In the genomic region with DNA sequence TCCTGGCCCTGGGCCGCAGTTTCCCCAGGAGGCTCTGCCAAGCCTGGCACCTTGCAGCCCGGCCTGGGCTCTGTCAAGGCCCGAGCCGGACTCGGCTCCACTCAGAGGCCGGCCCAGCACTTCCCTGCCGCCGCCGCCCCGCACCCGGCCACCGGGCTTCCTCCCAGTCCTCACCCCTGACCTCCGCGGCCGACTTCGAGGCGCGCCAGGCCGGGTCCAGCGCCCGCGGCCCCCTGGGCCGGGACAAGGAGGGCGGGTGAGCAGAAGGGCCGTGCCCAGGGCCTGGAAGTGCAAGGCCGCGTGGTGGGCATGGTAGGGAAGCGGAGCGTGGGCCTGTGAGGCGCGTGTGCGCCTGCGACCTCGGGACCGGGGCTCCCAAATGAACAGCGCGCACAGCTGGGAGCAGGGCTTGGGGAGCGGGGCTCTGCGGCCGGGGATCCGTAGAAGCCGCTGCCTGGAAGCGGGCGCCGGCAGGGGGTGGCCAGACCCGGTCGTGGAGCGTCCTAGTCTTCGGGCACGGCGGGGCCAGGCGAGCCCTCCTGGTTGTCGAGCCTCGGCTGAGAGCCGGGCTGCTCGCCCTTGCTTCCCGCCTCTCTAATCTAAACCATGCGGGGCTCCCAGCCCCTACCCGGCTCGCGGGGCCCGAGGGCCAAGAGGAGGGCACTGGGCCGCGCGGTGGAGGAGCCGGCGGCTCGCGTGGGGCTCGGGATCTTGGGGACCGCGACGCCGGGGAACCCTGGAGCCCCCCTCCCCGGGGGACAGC, we compare ENCODE assay signal across 14 cellular contexts. TPM values are rescaled to one million over a fixed set of nuclear protein-coding genes. Genes with fewer than 3 reads are reported as not detected.
A peak's percentile ranks its signal among the peaks of the same experiment; 100 is the strongest.
DNase-seq lines count a peak whose midpoint lies in the region; ATAC-seq and TF ChIP-seq lines count a peak whose summit lies in the region.
"Had no signal": no experiment of that assay in that cellular context is flagged by ENCODE, and none has a peak within 500 bp of the region (broad histone marks: within the 10 kb centered on the region; RNA-seq: fewer than 3 reads in every experiment).

No MANE protein-coding gene starts in this region.

- peak overlapping the region; percentile 30 to 35 for H3K4me3 ChIP-seq in left lung
- H3K4me3 ChIP-seq: A549 had no signal

- H3K4me3 Mint-ChIP-seq in activated CD4-positive, alpha-beta T cell treated with anti-CD3 and anti-CD28 coated beads for 36 hours = no peak overlapping the region
- peak overlapping the region; percentile 10 to 62 for H3K4me3 Mint-ChIP-seq in stimulated activated naive B cell treated with anti-CD40 and anti-IgM and Interleukin-4, amounts not matched to agents 10 μg/mL and 1 μg/mL and 100 μg/mL, for 72 hours
- no peak overlapping the region for H3K4me3 Mint-ChIP-seq in immature natural killer cell

- no peaks in the 10 kb centered on the region for H3K36me3 Mint-ChIP-seq in activated CD4-positive, alpha-beta T cell treated with anti-CD3 and anti-CD28 coated beads for 36 hours (ENCODE audit: low read depth)
- peaks cover 3 to 11% of the 10 kb centered on the region in 2 donors for H3K36me3 Mint-ChIP-seq in stimulated activated naive B cell treated with anti-CD40 and anti-IgM and Interleukin-4, amounts not matched to agents 10 μg/mL and 1 μg/mL and 100 μg/mL, for 72 hours
- peaks cover 0 to 6% (median 0%) of the 10 kb centered on the region in 3 donors for H3K36me3 Mint-ChIP-seq in immature natural killer cell
- H3K36me3 Mint-ChIP-seq: type B pancreatic cell had no signal

- H3K36me3 ChIP-seq in left lung = no peaks in the 10 kb centered on the region

- POLR2A ChIA-PET in activated CD4-positive, alpha-beta T cell treated with anti-CD3 and anti-CD28 coated beads for 36 hours (lab: Charles Lee) = interaction anchor here (0.6 kb wide), 1 partner anchor 505 kb away, joined by 3 read pairs; no protein-coding TSS in a partner anchor

- peak; percentile 13 for DNase-seq in activated CD4-positive, alpha-beta T cell treated with anti-CD3 and anti-CD28 coated beads for 36 hours
- DNase-seq in activated CD4-positive, alpha-beta T cell treated with anti-CD3 and anti-CD28 coated beads for 1 hour = no peak
- DNase-seq in ecto neural progenitor cell (ENCODE audit: low spot score) (peak; percentile 80), left lung (peak in 1 of 2 donors; percentile 78), immature natural killer cell (no peak)
- DNase-seq in stimulated activated naive B cell treated with anti-CD40 and anti-IgM and Interleukin-4, amounts not matched to agents 10 μg/mL and 1 μg/mL and 100 μg/mL, for 72 hours = no peak
- DNase-seq: activated CD4-positive, alpha-beta T cell treated with anti-CD3 and anti-CD28 coated beads, Interleukin-2, amount 50 U/mL, for 48 hours; NCI-H1694; SHP77 had no signal

- no peaks in the 10 kb centered on the region for H3K9me3 Mint-ChIP-seq in activated CD4-positive, alpha-beta T cell treated with anti-CD3 and anti-CD28 coated beads for 36 hours (ENCODE audit: low read depth)
- H3K9me3 Mint-ChIP-seq in stimulated activated naive B cell treated with anti-CD40 and anti-IgM and Interleukin-4, amounts not matched to agents 10 μg/mL and 1 μg/mL and 100 μg/mL, for 72 hours = peaks cover 0 to 1% of the 10 kb centered on the region in 2 donors
- no peaks in the 10 kb centered on the region for H3K9me3 Mint-ChIP-seq in immature natural killer cell
- H3K9me3 Mint-ChIP-seq: type B pancreatic cell had no signal

- H3K27me3 Mint-ChIP-seq in activated CD4-positive, alpha-beta T cell treated with anti-CD3 and anti-CD28 coated beads for 36 hours = peaks cover 48% of the 10 kb centered on the region
- peaks cover 49 to 79% of the 10 kb centered on the region in 2 donors for H3K27me3 Mint-ChIP-seq in stimulated activated naive B cell treated with anti-CD40 and anti-IgM and Interleukin-4, amounts not matched to agents 10 μg/mL and 1 μg/mL and 100 μg/mL, for 72 hours
- peaks cover 17 to 28% (median 20%) of the 10 kb centered on the region in 3 donors for H3K27me3 Mint-ChIP-seq in immature natural killer cell (ENCODE audit: low read depth in 3 of 3)

- CTCF ChIA-PET in activated CD4-positive, alpha-beta T cell treated with anti-CD3 and anti-CD28 coated beads for 36 hours (lab: Charles Lee) = interaction anchor here (0.8 kb wide), 1 partner anchor 21 kb away, joined by 3 read pairs; no protein-coding TSS in a partner anchor

- H3K4me1 ChIP-seq in left lung = peaks cover 11 to 14% of the 10 kb centered on the region in 2 donors
- H3K4me1 ChIP-seq: A549 had no signal

- no peaks in the 10 kb centered on the region for H3K9me3 ChIP-seq in left lung
- H3K9me3 ChIP-seq: A549 had no signal

- ATAC-seq in activated CD4-positive, alpha-beta T cell treated with anti-CD3 and anti-CD28 coated beads for 36 hours = peak; percentile 47
- ATAC-seq in left lung (peak; percentile 67), HG02588 (IDR thresholded peaks at IDR 0.05; ENCODE audit: unreplicated experiment) (no peak), GM18868 (IDR thresholded peaks at IDR 0.05; ENCODE audit: unreplicated experiment) (no peak)
- ATAC-seq in stimulated activated naive B cell treated with anti-CD40 and anti-IgM and Interleukin-4, amounts not matched to agents 10 μg/mL and 1 μg/mL and 100 μg/mL, for 72 hours (replicated peaks) = peak; percentile 14 to 16
- ATAC-seq: A549 had no signal

- H3K4me1 Mint-ChIP-seq in activated CD4-positive, alpha-beta T cell treated with anti-CD3 and anti-CD28 coated beads for 36 hours = peaks cover 19% of the 10 kb centered on the region
- H3K4me1 Mint-ChIP-seq in stimulated activated naive B cell treated with anti-CD40 and anti-IgM and Interleukin-4, amounts not matched to agents 10 μg/mL and 1 μg/mL and 100 μg/mL, for 72 hours = peaks cover 20 to 42% of the 10 kb centered on the region in 2 donors
- peaks cover 9 to 15% of the 10 kb centered on the region in 2 donors for H3K4me1 Mint-ChIP-seq in immature natural killer cell

- peak overlapping the region; percentile 75 to 86 for H3K27ac ChIP-seq in left lung
- H3K27ac ChIP-seq: A549 had no signal

- H3K27me3 ChIP-seq in left lung = peaks cover 57 to 100% of the 10 kb centered on the region in 2 donors

- H3K27ac Mint-ChIP-seq in activated CD4-positive, alpha-beta T cell treated with anti-CD3 and anti-CD28 coated beads for 36 hours = no peak overlapping the region
- no peak overlapping the region for H3K27ac Mint-ChIP-seq in stimulated activated naive B cell treated with anti-CD40 and anti-IgM and Interleukin-4, amounts not matched to agents 10 μg/mL and 1 μg/mL and 100 μg/mL, for 72 hours
- H3K27ac Mint-ChIP-seq in immature natural killer cell = no peak overlapping the region
- H3K27ac Mint-ChIP-seq: type B pancreatic cell had no signal

- no peak for TF ChIP-seq CTCF in left lung (IDR thresholded peaks at IDR 0.05)

- intact Hi-C loops in activated CD4-positive, alpha-beta T cell treated with anti-CD3 and anti-CD28 coated beads for 36 hours (cut with DNase I, micrococcal nuclease) = no loop called here
- intact Hi-C loops in left lung (cut with DNase I) = no loop called here

RNA-seq across cellular contexts. Expression of gene TBX4, which starts 0.5 kb away (rescaled TPM):
- not detected for total RNA-seq in activated CD4-positive, alpha-beta T cell treated with anti-CD3 and anti-CD28 coated beads for 36 hours
- 10 to 100 TPM; 21.2 to 29.3 TPM for total RNA-seq in left lung
- not detected for polyA plus RNA-seq in immature natural killer cell
- total RNA-seq: kidney epithelial cell had no signal

RNA-seq across cellular contexts. Expression of gene TBX2, which starts 52.1 kb away (rescaled TPM):
- total RNA-seq in activated CD4-positive, alpha-beta T cell treated with anti-CD3 and anti-CD28 coated beads for 36 hours = not detected
- 100 to 1,000 TPM; 104 to 119 TPM for total RNA-seq in left lung
- polyA plus RNA-seq in immature natural killer cell = not detected

Comparison
In these comparisons a context has a peak if more than half of its experiments do, and no peak if none do; other contexts are left out.
1. DNase-seq: peak in activated CD4-positive, alpha-beta T cell treated with anti-CD3 and anti-CD28 coated beads for 36 hours (single experiment) and ecto neural progenitor cell (single experiment); none in activated CD4-positive, alpha-beta T cell treated with anti-CD3 and anti-CD28 coated beads for 1 hour (single experiment), stimulated activated naive B cell treated with anti-CD40 and anti-IgM and Interleukin-4, amounts not matched to agents 10 μg/mL and 1 μg/mL and 100 μg/mL, for 72 hours (single experiment) and immature natural killer cell (0 of 3).
2. ATAC-seq: peak in activated CD4-positive, alpha-beta T cell treated with anti-CD3 and anti-CD28 coated beads for 36 hours (single experiment), left lung (single experiment) and stimulated activated naive B cell treated with anti-CD40 and anti-IgM and Interleukin-4, amounts not matched to agents 10 μg/mL and 1 μg/mL and 100 μg/mL, for 72 hours (2 of 2); none in HG02588 (single experiment) and GM18868 (single experiment).
3. H3K4me3 Mint-ChIP-seq: peak in stimulated activated naive B cell treated with anti-CD40 and anti-IgM and Interleukin-4, amounts not matched to agents 10 μg/mL and 1 μg/mL and 100 μg/mL, for 72 hours (2 of 2); none in activated CD4-positive, alpha-beta T cell treated with anti-CD3 and anti-CD28 coated beads for 36 hours (single experiment) and immature natural killer cell (0 of 5).
4. RNA of gene TBX4, which starts 0.5 kb away (total RNA-seq): 21.2 to 29.3 TPM in left lung; not detected in activated CD4-positive, alpha-beta T cell treated with anti-CD3 and anti-CD28 coated beads for 36 hours; every median in the first group is over 10 times any median in the second.
5. RNA of gene TBX2, which starts 52.1 kb away (total RNA-seq): 104 to 119 TPM in left lung; not detected in activated CD4-positive, alpha-beta T cell treated with anti-CD3 and anti-CD28 coated beads for 36 hours; every median in the first group is over 100 times any median in the second.